Comparison of ENCODE assay signal across 13 cellular contexts in genomic region chr17:78650093-78650715, GRCh38.
DNase-seq lines count a peak whose midpoint lies in the region; ATAC-seq and TF ChIP-seq lines count a peak whose summit lies in the region.
"Had no signal": no experiment of that assay in that cellular context is flagged by ENCODE, and none has a peak within 500 bp of the region (broad histone marks: within the 10 kb centered on the region; RNA-seq: fewer than 3 reads in every experiment).

No MANE protein-coding gene starts in this region.

- H3K36me3 ChIP-seq in spleen: no peaks in the 10 kb centered on the region

- peak; percentile 69 for ATAC-seq in left lobe of liver
- ATAC-seq: HCT116 had no signal

- H3K9me3 ChIP-seq in spleen: peaks cover 0 to 18% (median 14%) of the 10 kb centered on the region in 8 donors

- intact Hi-C loops in spleen (cut with DNase I; ENCODE audit: low total_unique reads): no loop called here

- TF ChIP-seq CTCF in spleen (IDR thresholded peaks at IDR 0.05 in 8 of 11, conservative IDR thresholded peaks at IDR 0.05 in 3 of 11): no peak

- peaks cover 0 to 4% (median 0%) of the 10 kb centered on the region in 7 donors for H3K27me3 ChIP-seq in spleen (replicated peaks in 1 of 7)

- H3K4me3 ChIP-seq in spleen: no peak overlapping the region

- peak; percentile 32 for DNase-seq in D341Med (ENCODE audit: low spot score)
- peak; percentile 48 for DNase-seq in HuH-7 (ENCODE audit: low spot score)
- no peak for DNase-seq in left lobe of liver (ENCODE audit: low spot score)
- DNase-seq in spleen: peak; percentile 50
- no peak for DNase-seq in iPS-NIHi11 (ENCODE audit: low spot score)
- no peak for DNase-seq in NCI-H2029 (lab: John Stamatoyannopoulos, UW)
- DNase-seq in GDM1 (lab: John Stamatoyannopoulos, UW): no peak
- DNase-seq: CD8-positive, alpha-beta memory T cell; DMS79 treated with DMSO at 0.1 percent for 48 hours; EL; IMR-90; KG1 had no signal

- WGBS in spleen, 5 donors: 63 to 80% (median 78%) methylated on average over 11 of the region's 11 CpGs

- TF ChIP-seq POLR2A in spleen (IDR thresholded peaks at IDR 0.05): no peak

- peaks cover 5 to 21% (median 16%) of the 10 kb centered on the region in 6 donors for H3K4me1 ChIP-seq in spleen

- H3K27ac ChIP-seq in spleen: no peak overlapping the region

Comparison
In these comparisons a context has a peak if more than half of its experiments do, and no peak if none do; other contexts are left out.
1. DNase-seq: peak in D341Med (single experiment), HuH-7 (single experiment) and spleen (single experiment); none in left lobe of liver (single experiment), iPS-NIHi11 (single experiment), NCI-H2029 (single experiment) and GDM1 (single experiment).